In genomic region chr4:8295471-8295870, GRCh38 we compare ENCODE assay signal across 17 cellular contexts. TPM values are rescaled to one million over a fixed set of nuclear protein-coding genes. Genes with fewer than 3 reads are reported as not detected.
"Had no signal": no experiment of that assay in that cellular context is flagged by ENCODE, and none has a peak within 500 bp of the region (broad histone marks: within the 10 kb centered on the region; RNA-seq: fewer than 3 reads in every experiment).

No MANE protein-coding gene starts in this region.

- ATAC-seq: activated T-helper 17 cell treated with anti-CD3 and anti-CD28 coated beads, Interleukin-2, amount 50 U/mL, for 72 hours; WTC11 had no signal

- H3K4me3 Mint-ChIP-seq: activated CD4-positive, alpha-beta T cell treated with anti-CD3 and anti-CD28 coated beads, Interleukin-2, amount 10 ng/mL, durations not matched to agents 7 days and 5 days; activated naive CD4-positive, alpha-beta T cell treated with anti-CD3 and anti-CD28 coated beads, Interleukin-2, amount 50 U/mL, for 24 hours; activated T-helper 17 cell treated with anti-CD3 and anti-CD28 coated beads, Interleukin-2, amount 50 U/mL, for 72 hours; endodermal cell; nephron; WTC11 had no signal

- H3K27me3 ChIP-seq: brain microvascular endothelial cell had no signal

- H3K36me3 Mint-ChIP-seq: activated naive CD4-positive, alpha-beta T cell treated with anti-CD3 and anti-CD28 coated beads, Interleukin-2, amount 50 U/mL, for 24 hours had no signal

- DNase-seq: activated CD4-positive, alpha-beta T cell treated with anti-CD3 and anti-CD28 coated beads, Interleukin-2, amount 10 ng/mL, durations not matched to agents 7 days and 5 days; activated T-cell treated with anti-CD3 and anti-CD28 coated beads for 4 hours; amniotic stem cell; brain microvascular endothelial cell; erythroblast; hippocampal formation; kidney glomerular epithelial cell; mammary epithelial cell; stimulated activated CD4-positive, alpha-beta T cell treated with anti-CD3 and anti-CD28 coated beads, Interleukin-2, amount 100 ng/mL, for 48 hours; stimulated activated naive CD4-positive, alpha-beta T cell treated with Interleukin-2 at 50 U/mL for 16 hours had no signal

- H3K27ac Mint-ChIP-seq: activated CD4-positive, alpha-beta T cell treated with anti-CD3 and anti-CD28 coated beads, Interleukin-2, amount 10 ng/mL, durations not matched to agents 7 days and 5 days; activated naive CD4-positive, alpha-beta T cell treated with anti-CD3 and anti-CD28 coated beads, Interleukin-2, amount 50 U/mL, for 24 hours; activated T-helper 17 cell treated with anti-CD3 and anti-CD28 coated beads, Interleukin-2, amount 50 U/mL, for 72 hours; endodermal cell; nephron; WTC11 had no signal

- H3K27ac ChIP-seq: brain microvascular endothelial cell, SK-N-MC had no signal

- H3K9me3 Mint-ChIP-seq: activated naive CD4-positive, alpha-beta T cell treated with anti-CD3 and anti-CD28 coated beads, Interleukin-2, amount 50 U/mL, for 24 hours had no signal

- H3K36me3 ChIP-seq: brain microvascular endothelial cell had no signal

- H3K27me3 Mint-ChIP-seq: activated CD4-positive, alpha-beta T cell treated with anti-CD3 and anti-CD28 coated beads, Interleukin-2, amount 10 ng/mL, durations not matched to agents 7 days and 5 days had no signal

- H3K4me1 Mint-ChIP-seq: activated CD4-positive, alpha-beta T cell treated with anti-CD3 and anti-CD28 coated beads, Interleukin-2, amount 10 ng/mL, durations not matched to agents 7 days and 5 days; activated naive CD4-positive, alpha-beta T cell treated with anti-CD3 and anti-CD28 coated beads, Interleukin-2, amount 50 U/mL, for 24 hours; activated T-helper 17 cell treated with anti-CD3 and anti-CD28 coated beads, Interleukin-2, amount 50 U/mL, for 72 hours; endodermal cell; WTC11 had no signal

- H3K4me3 ChIP-seq: SK-N-MC had no signal

RNA-seq across cellular contexts. Expression of gene HTRA3, which starts 25.9 kb away (rescaled TPM):
- total RNA-seq: activated CD4-positive, alpha-beta T cell treated with anti-CD3 and anti-CD28 coated beads, Interleukin-2, amount 10 ng/mL, durations not matched to agents 7 days and 5 days; activated CD8-positive, alpha-beta memory T cell treated with anti-CD3 and anti-CD28 coated beads for 36 hours; activated T-helper 17 cell treated with anti-CD3 and anti-CD28 coated beads, Interleukin-2, amount 50 U/mL, for 72 hours had no signal
- polyA plus RNA-seq: mammary epithelial cell had no signal
